Comparison of ENCODE assay signal across 8 cellular contexts in the genomic region with DNA sequence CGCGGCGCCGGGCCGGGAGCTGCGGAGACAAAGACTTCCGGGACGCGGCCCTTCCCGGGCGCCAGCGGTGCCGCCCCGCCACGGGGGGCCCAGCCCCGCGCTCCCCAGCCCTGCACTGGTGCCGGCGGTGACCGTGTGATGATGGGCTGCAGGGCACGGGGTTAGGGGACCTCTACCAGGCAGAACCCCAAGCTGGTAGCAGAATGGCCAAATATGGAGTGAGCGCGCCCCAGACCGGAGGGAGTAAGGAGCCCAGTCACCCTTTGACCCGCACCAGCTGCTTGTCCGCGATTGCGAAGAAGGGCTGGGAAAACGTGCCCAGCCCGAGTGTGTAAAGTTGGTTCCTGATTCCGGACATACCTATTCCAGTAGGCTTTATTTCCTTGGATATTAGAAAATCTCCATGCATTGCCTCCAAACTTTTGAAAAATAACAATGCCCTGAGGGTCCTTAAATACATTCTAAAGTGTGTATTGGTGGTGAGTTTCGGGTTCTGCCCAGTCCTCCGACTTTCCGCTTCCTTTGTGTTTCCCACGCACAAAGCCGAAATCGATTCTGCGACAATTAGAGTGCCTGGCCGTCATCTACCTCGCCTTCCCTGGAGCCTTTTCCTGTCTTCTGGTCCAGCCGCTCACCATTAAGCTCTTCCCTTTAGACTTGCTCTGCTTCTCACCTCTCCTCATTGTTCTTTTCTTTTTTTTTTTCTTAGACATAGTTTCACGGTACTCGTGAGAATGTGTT. TPM values are rescaled to one million over a fixed set of nuclear protein-coding genes. Genes with fewer than 3 reads are reported as not detected.
A peak's percentile ranks its signal among the peaks of the same experiment; 100 is the strongest.
DNase-seq lines count a peak whose midpoint lies in the region; ATAC-seq, FAIRE-seq and TF ChIP-seq lines count a peak whose summit lies in the region.

No MANE protein-coding gene starts in this region.

- no peak overlapping the region for H2AFZ ChIP-seq in HepG2 (ENCODE audit: low read length)

- no TSS peak for BruUV-seq in HepG2 (replicated peaks; lab: Mats Ljungman, UMichigan)

- CTCF ChIA-PET in HepG2 (lab: Yijun Ruan, JAX; ENCODE audit: low intra/inter-chr PET ratio, low total read pairs), result no interaction called here

- DNase-seq in GM04504 (ENCODE audit: low read depth) (peak; percentile 10), HTR-8/SVneo (ENCODE audit: insufficient read length, low spot score) (peak; percentile 35), SJCRH30 (peak; percentile 47 to 49), HepG2 (ENCODE audit: low spot score) (no peak)
- DNase-seq in stimulated activated naive CD8-positive, alpha-beta T cell treated with anti-CD3 and anti-CD28 coated beads, Interleukin-15, Interleukin-2, amounts not matched to agents 100 U/mL and 50 U/mL, for 24 hours, result peak; percentile 50
- no peak for DNase-seq in central memory CD4-positive, alpha-beta T cell

- no peaks in the 10 kb centered on the region; the same call in 1 of the 2 replicates for H3K4me1 ChIP-seq in SJCRH30
- H3K4me1 ChIP-seq in HepG2 (ENCODE audit: insufficient read depth, low read length), result peaks cover 19% of the 10 kb centered on the region

- H3K4me3 ChIP-seq in SJCRH30, result peak overlapping the region; percentile 94
- peak overlapping the region; percentile 68 to 81 (median 72) for H3K4me3 ChIP-seq in HepG2 (replicated peaks in 1 of 3; ENCODE audit: insufficient read depth in 1 of 3, low read depth in 2 of 3, low read length in 3 of 3)

- intact Hi-C loops in HepG2 (cut with micrococcal nuclease; ENCODE audit: unreplicated experiment), result no loop called here

- 60% methylated on average over 19 of the region's 43 CpGs for WGBS in HepG2 (ENCODE audit: low lambda C conversion rate)

- peak overlapping the region; percentile 95 for H3K4me2 ChIP-seq in HepG2 (ENCODE audit: low read depth, low read length)

- no peak for TF ChIP-seq RAD21 in HepG2 (CRISPR knock-in tag; IDR thresholded peaks at IDR 0.05)

- in situ Hi-C loops in HepG2 (cut with HindIII; ENCODE audit: extremely low pct_ligation_motif_present, low pct_unique_long_range_greater_than_20kb), result no loop called here

- H3K27me3 ChIP-seq in SJCRH30 (no peaks in the 10 kb centered on the region), HepG2 (ENCODE audit: control insufficient read depth in 1 of 2, insufficient read depth in 2 of 2, low read length in 2 of 2) (peaks cover 2 to 28% of the 10 kb centered on the region in 2 experiments)

- H3K36me3 ChIP-seq in SJCRH30, result 0 out of 2 replicates have a peak, but pooled peaks cover 6% of the 10 kb centered on the region
- H3K36me3 ChIP-seq in HepG2 (replicated peaks in 1 of 2; ENCODE audit: control insufficient read depth in 1 of 2, insufficient read depth in 2 of 2, low read length in 2 of 2), result no peaks in the 10 kb centered on the region; a peak in 1 of 5 replicates

- ATAC-seq in GM21526 (IDR thresholded peaks at IDR 0.05; ENCODE audit: low FRiP score, unreplicated experiment) (peak; percentile 28), HepG2 (peak; percentile 69; the same call in 2 of the 3 replicates)
- peak; percentile 11 for ATAC-seq in stimulated activated naive CD8-positive, alpha-beta T cell treated with anti-CD3 and anti-CD28 coated beads, Interleukin-15, Interleukin-2, amounts not matched to agents 100 U/mL and 50 U/mL, for 24 hours

- no peak for TF ChIP-seq CTCF in HepG2 (CRISPR knock-in tag; IDR thresholded peaks at IDR 0.05)

- POLR2A ChIA-PET in HepG2 (lab: Yijun Ruan, JAX), result no interaction called here

- FAIRE-seq in HTR-8/SVneo (lab: Jason Lieb, UNC) (no peak), HepG2 (lab: Jason Lieb, UNC) (no peak)

- peak overlapping the region; percentile 75 for H3K27ac ChIP-seq in SJCRH30
- H3K27ac ChIP-seq in cingulate gyrus (ENCODE audit: low read depth, low read length), result peak overlapping the region; percentile 52
- no peak overlapping the region for H3K27ac ChIP-seq in HepG2 (ENCODE audit: extremely low read length, insufficient read depth, low read length)

- TF ChIP-seq EP300 in HepG2 (IDR thresholded peaks at IDR 0.05; ENCODE audit: low read depth in 2 of 2, low read length in 2 of 2), result no peak
- TF ChIP-seq EP300 in HepG2 (CRISPR knock-in tag; IDR thresholded peaks at IDR 0.05; ENCODE audit: borderline replicate concordance), result no peak

- H3K9me3 ChIP-seq in SJCRH30 (replicated peaks) (no peaks in the 10 kb centered on the region), HepG2 (ENCODE audit: low read length) (no peaks in the 10 kb centered on the region)

- peak overlapping the region; percentile 51 for H3K9ac ChIP-seq in HepG2 (ENCODE audit: insufficient read depth, low read depth, low read length)

- no peaks in the 10 kb centered on the region for H3K79me2 ChIP-seq in HepG2 (ENCODE audit: insufficient read depth, low read length)

- no peaks in the 10 kb centered on the region for H4K20me1 ChIP-seq in HepG2 (ENCODE audit: insufficient read depth, low read length)

- TF ChIP-seq POLR2A in HepG2 (IDR thresholded peaks at IDR 0.05; ENCODE audit: insufficient read depth in 1 of 2, low read depth in 2 of 2, low read length in 2 of 2), result no peak

TF ChIP-seq in HepG2, 621 proteins besides CTCF, POLR2A, EP300 and RAD21 (continues in another document):
- TF ChIP-seq PCBP1 (IDR thresholded peaks at IDR 0.05; ENCODE audit: borderline replicate concordance, low read depth, low read length) (no peak), KAT8 (CRISPR knock-in tag; IDR thresholded peaks at IDR 0.05) (no peak), NR2F6 (IDR thresholded peaks at IDR 0.05) (peak; percentile 79), NR2F6 (CRISPR knock-in tag; IDR thresholded peaks at IDR 0.05) (peak; percentile 83), PHB2 (IDR thresholded peaks at IDR 0.05; ENCODE audit: partially characterized antibody) (no peak), ZNF33B (CRISPR knock-in tag; IDR thresholded peaks at IDR 0.05) (no peak)

RNA-seq across cellular contexts. Expression of a gene that starts 1.1 kb away (rescaled TPM):
- total RNA-seq in SJCRH30 (2014; rRNA removed; shearing (Covaris generic)), result 55.0 and 56.2 TPM in 2 replicates
- 5.4 and 7.6 TPM in 2 replicates for total RNA-seq in HepG2 (2016; rRNA removed; fragmentation: Illumina TruSeq; extraction: Trizol)
- 2.0 and 2.1 TPM in 2 replicates for total RNA-seq in HepG2 (2016; cell fraction: cytosol; rRNA removed; fragmentation: Illumina TruSeq; extraction: Trizol; ENCODE audit: low read depth)
- total RNA-seq in HepG2 (2016; cell fraction: insoluble cytoplasmic fraction; rRNA removed; fragmentation: Illumina TruSeq; extraction: Trizol), result 5.5 and 7.4 TPM in 2 replicates
- total RNA-seq in HepG2 (2016; cell fraction: membrane; rRNA removed; fragmentation: Illumina TruSeq; extraction: Trizol), result 2.3 and 3.2 TPM in 2 replicates
- total RNA-seq in HepG2 (2016; cell fraction: nucleus; rRNA removed; fragmentation: Illumina TruSeq; extraction: Trizol), result 1.9 and 3.0 TPM in 2 replicates
- polyA plus RNA-seq in HepG2 (2011; rRNA removed), result 0.82 and 1.4 TPM in 2 replicates
- polyA plus RNA-seq in HepG2 (2011; cell fraction: cytosol; rRNA removed), result 0.78 and 1.9 TPM in 2 replicates
- polyA plus RNA-seq in HepG2 (2011; cell fraction: nucleus; rRNA removed), result 0.29 and 0.42 TPM in 2 replicates
- polyA plus RNA-seq in HepG2 (2012), result 0.99 and 1.1 TPM in 2 replicates
- 2.0 and 3.1 TPM in 2 replicates for polyA plus RNA-seq in HepG2 (2016; cell fraction: cytosol; fragmentation: Illumina TruSeq; extraction: Trizol; ENCODE audit: low read depth)
- polyA plus RNA-seq in HepG2 (2016; cell fraction: insoluble cytoplasmic fraction; fragmentation: Illumina TruSeq; extraction: Trizol; ENCODE audit: low read depth), result 9.1 and 11.4 TPM in 2 replicates
- 3.2 and 4.1 TPM in 2 replicates for polyA plus RNA-seq in HepG2 (2016; cell fraction: membrane; fragmentation: Illumina TruSeq; extraction: Trizol; ENCODE audit: low read depth)
- 2.5 and 4.0 TPM in 2 replicates for polyA plus RNA-seq in HepG2 (2016; cell fraction: nucleus; fragmentation: Illumina TruSeq; extraction: Trizol; ENCODE audit: insufficient read depth, low read depth)
- polyA minus RNA-seq in HepG2 (2011; rRNA and poly(A)+ RNA removed; ENCODE audit: low replicate concordance), result 1.0 TPM in 1 of 2 replicates, not detected in the other
- not detected in 2 replicates for polyA minus RNA-seq in HepG2 (2011; cell fraction: cytosol; rRNA and poly(A)+ RNA removed)
- polyA minus RNA-seq in HepG2 (2011; cell fraction: nucleus; rRNA and poly(A)+ RNA removed), result 0.77 TPM in 1 of 2 replicates, not detected in the other

RNA-seq across cellular contexts. Expression of a gene that starts 41.6 kb away (rescaled TPM):
- total RNA-seq in SJCRH30 (2014; rRNA removed; shearing (Covaris generic)), result 65.7 and 66.7 TPM in 2 replicates
- total RNA-seq in HepG2 (2016; rRNA removed; fragmentation: Illumina TruSeq; extraction: Trizol), result 36.7 and 38.3 TPM in 2 replicates
- 45.7 and 61.3 TPM in 2 replicates for total RNA-seq in HepG2 (2016; cell fraction: cytosol; rRNA removed; fragmentation: Illumina TruSeq; extraction: Trizol; ENCODE audit: low read depth)
- 37.3 and 38.7 TPM in 2 replicates for total RNA-seq in HepG2 (2016; cell fraction: insoluble cytoplasmic fraction; rRNA removed; fragmentation: Illumina TruSeq; extraction: Trizol)
- 33.6 and 33.7 TPM in 2 replicates for total RNA-seq in HepG2 (2016; cell fraction: membrane; rRNA removed; fragmentation: Illumina TruSeq; extraction: Trizol)
- 34.9 and 38.2 TPM in 2 replicates for total RNA-seq in HepG2 (2016; cell fraction: nucleus; rRNA removed; fragmentation: Illumina TruSeq; extraction: Trizol)
- polyA plus RNA-seq in HepG2 (2011; rRNA removed), result 35.2 and 36.4 TPM in 2 replicates
- polyA plus RNA-seq in HepG2 (2011; cell fraction: cytosol; rRNA removed), result 21.6 and 24.9 TPM in 2 replicates
- 28.2 and 29.2 TPM in 2 replicates for polyA plus RNA-seq in HepG2 (2011; cell fraction: nucleus; rRNA removed)
- polyA plus RNA-seq in HepG2 (2012), result 26.4 and 35.4 TPM in 2 replicates
- 7.0 and 8.2 TPM in 2 replicates for polyA plus RNA-seq in HepG2 (2016; cell fraction: cytosol; fragmentation: Illumina TruSeq; extraction: Trizol; ENCODE audit: low read depth)
- 42.5 and 47.8 TPM in 2 replicates for polyA plus RNA-seq in HepG2 (2016; cell fraction: insoluble cytoplasmic fraction; fragmentation: Illumina TruSeq; extraction: Trizol; ENCODE audit: low read depth)
- 24.4 and 27.4 TPM in 2 replicates for polyA plus RNA-seq in HepG2 (2016; cell fraction: membrane; fragmentation: Illumina TruSeq; extraction: Trizol; ENCODE audit: low read depth)
- 43.8 and 46.7 TPM in 2 replicates for polyA plus RNA-seq in HepG2 (2016; cell fraction: nucleus; fragmentation: Illumina TruSeq; extraction: Trizol; ENCODE audit: insufficient read depth, low read depth)
- 30.4 and 52.2 TPM in 2 replicates for polyA minus RNA-seq in HepG2 (2011; rRNA and poly(A)+ RNA removed; ENCODE audit: low replicate concordance)
- polyA minus RNA-seq in HepG2 (2011; cell fraction: cytosol; rRNA and poly(A)+ RNA removed), result 23.2 and 35.8 TPM in 2 replicates
- polyA minus RNA-seq in HepG2 (2011; cell fraction: nucleus; rRNA and poly(A)+ RNA removed), result 70.3 and 84.2 TPM in 2 replicates

Comparison
In these comparisons a context has a peak if more than half of its experiments do, and no peak if none do; other contexts are left out.
1. DNase-seq: peak in GM04504 (single experiment), HTR-8/SVneo (single experiment), SJCRH30 (2 of 2) and stimulated activated naive CD8-positive, alpha-beta T cell treated with anti-CD3 and anti-CD28 coated beads, Interleukin-15, Interleukin-2, amounts not matched to agents 100 U/mL and 50 U/mL, for 24 hours (single experiment); none in HepG2 (single experiment) and central memory CD4-positive, alpha-beta T cell (single experiment).
2. ATAC-seq: peak in every context shown above with its lines; median percentile 69 in HepG2; 28 in GM21526; 11 in stimulated activated naive CD8-positive, alpha-beta T cell treated with anti-CD3 and anti-CD28 coated beads, Interleukin-15, Interleukin-2, amounts not matched to agents 100 U/mL and 50 U/mL, for 24 hours.